In genomic region chr1:205348559-205349477, GRCh38 we compare ENCODE assay signal across 16 cellular contexts. TPM values are rescaled to one million over a fixed set of nuclear protein-coding genes. Genes with fewer than 3 reads are reported as not detected.
DNase-seq lines count a peak whose midpoint lies in the region; ATAC-seq and TF ChIP-seq lines count a peak whose summit lies in the region.
"Had no signal": no experiment of that assay in that cellular context is flagged by ENCODE, and none has a peak within 500 bp of the region (broad histone marks: within the 10 kb centered on the region; RNA-seq: fewer than 3 reads in every experiment).

No MANE protein-coding gene starts in this region.

- H2BK5ac ChIP-seq in H9 (ENCODE audit: insufficient read length, low read length) = no peak overlapping the region

- no peak overlapping the region for H3K9ac ChIP-seq in H9 (ENCODE audit: extremely low read depth, insufficient read length, low read length)

- peaks cover 6% of the 10 kb centered on the region; the same call in 1 of the 2 replicates for H3K4me1 ChIP-seq in H9 (ENCODE audit: insufficient read depth, low read length)

- peak overlapping the region in 2 of 3 experiments; percentile 47 to 78; a peak in 2 of 7 replicates for H3K27ac Mint-ChIP-seq in H9
- H3K27ac Mint-ChIP-seq in naive thymus-derived CD8-positive, alpha-beta T cell = no peak overlapping the region
- H3K27ac Mint-ChIP-seq: effector memory CD8-positive, alpha-beta T cell; WTC11 had no signal

- DNase-seq in A172 (ENCODE audit: low spot score) (peak; percentile 80), H9 (no peak), RPMI8226 (peak; percentile 26), kidney tubule cell (ENCODE audit: low spot score) (peak; percentile 72), left lobe of liver (ENCODE audit: low spot score) (no peak)
- no peak for DNase-seq in naive thymus-derived CD8-positive, alpha-beta T cell
- DNase-seq: activated CD8-positive, alpha-beta memory T cell treated with anti-CD3 and anti-CD28 coated beads for 24 hours; effector memory CD8-positive, alpha-beta T cell; GF-D8; NCI-H2029 treated with DMSO at 0.1 percent for 48 hours; stimulated activated naive CD4-positive, alpha-beta T cell treated with Interleukin-2 at 50 U/mL for 16 hours had no signal

- H2BK20ac ChIP-seq in H9 (ENCODE audit: low read depth, low read length, poor library complexity, severe bottlenecking) = no peak overlapping the region

- no peak for ATAC-seq in GM21526 (IDR thresholded peaks at IDR 0.05; ENCODE audit: low FRiP score, unreplicated experiment)
- no peak for ATAC-seq in left lobe of liver
- ATAC-seq in GM19455 (IDR thresholded peaks at IDR 0.05; ENCODE audit: unreplicated experiment) = no peak
- no peak for ATAC-seq in naive thymus-derived CD8-positive, alpha-beta T cell
- ATAC-seq: effector memory CD8-positive, alpha-beta T cell; HCT116; HepG2; WTC11 had no signal

- H3K4me2 ChIP-seq in H9 (ENCODE audit: insufficient read depth, insufficient read length, low read length) = no peak overlapping the region

- H3K56ac ChIP-seq in H9 (ENCODE audit: insufficient read length, low read depth, low read length) = no peak overlapping the region

- no peak overlapping the region for H2AFZ ChIP-seq in H9 (ENCODE audit: low read length)

- H3K23me2 ChIP-seq in H9 (ENCODE audit: insufficient read length, low read depth, low read length, poor library complexity, severe bottlenecking) = peaks cover 4% of the 10 kb centered on the region

- H4K91ac ChIP-seq in H9 (ENCODE audit: insufficient read length, low read depth, low read length) = no peak overlapping the region

- H4K5ac ChIP-seq in H9 (ENCODE audit: insufficient read length, low read depth, low read length) = no peak overlapping the region

- no peak overlapping the region for H4K8ac ChIP-seq in H9 (replicated peaks; ENCODE audit: insufficient read length, low read depth, low read length)

- H3K79me2 ChIP-seq in H9 (ENCODE audit: insufficient read depth, low read length) = no peaks in the 10 kb centered on the region

- H2BK12ac ChIP-seq in H9 (ENCODE audit: insufficient read length, low read depth, low read length) = no peak overlapping the region

- no peak overlapping the region for H3K18ac ChIP-seq in H9 (ENCODE audit: insufficient read length, low read depth, low read length)

- TF ChIP-seq CTCF in H9 (conservative IDR thresholded peaks at IDR 0.05) = no peak

- no peak overlapping the region for H3K4ac ChIP-seq in H9 (ENCODE audit: low read depth, low read length)

- POLR2A ChIA-PET in naive thymus-derived CD8-positive, alpha-beta T cell (lab: Charles Lee) = interaction anchor here (1.5 kb wide), 1 partner anchor 60 kb away, joined by 3 read pairs; no protein-coding TSS in a partner anchor

- H2BK15ac ChIP-seq in H9 (ENCODE audit: low read depth, low read length) = no peak overlapping the region

- H3K4me3 Mint-ChIP-seq in H9 = no peak overlapping the region; a peak in 1 of 5 replicates
- no peak overlapping the region for H3K4me3 Mint-ChIP-seq in naive thymus-derived CD8-positive, alpha-beta T cell
- H3K4me3 Mint-ChIP-seq: effector memory CD8-positive, alpha-beta T cell; WTC11 had no signal

- H3K23ac ChIP-seq in H9 (ENCODE audit: insufficient read length, low read depth, low read length) = no peak overlapping the region

- H3T11ph ChIP-seq in H9 (ENCODE audit: low read length) = no peak overlapping the region

- H2BK120ac ChIP-seq in H9 (ENCODE audit: low read depth, low read length, poor library complexity, severe bottlenecking) = no peak overlapping the region

- H3K4me1 Mint-ChIP-seq in H9 = peaks cover 65 to 70% of the 10 kb centered on the region in 2 experiments
- H3K4me1 Mint-ChIP-seq in naive thymus-derived CD8-positive, alpha-beta T cell = peaks cover 6 to 40% (median 9%) of the 10 kb centered on the region in 4 donors

- WGBS in H9 (ENCODE audit: extremely low coverage, insufficient read length, low lambda C conversion rate) = no CpG with 5 or more reads among the region's 5 CpGs

- H3K27me3 ChIP-seq in H9 (ENCODE audit: insufficient read depth, low read length) = no peaks in the 10 kb centered on the region; the same call in 1 of the 2 replicates

- peaks cover 42% of the 10 kb centered on the region for H3K27me3 Mint-ChIP-seq in H9 (ENCODE audit: low read depth)
- H3K27me3 Mint-ChIP-seq in naive thymus-derived CD8-positive, alpha-beta T cell = peaks cover 13 to 45% (median 23%) of the 10 kb centered on the region in 5 donors

- H3K27ac ChIP-seq in H9 (ENCODE audit: insufficient read length, low read depth, low read length) = no peak overlapping the region

- H3K9me3 Mint-ChIP-seq in H9 = no peaks in the 10 kb centered on the region
- H3K9me3 Mint-ChIP-seq in naive thymus-derived CD8-positive, alpha-beta T cell = no peaks in the 10 kb centered on the region
- H3K9me3 Mint-ChIP-seq: effector memory CD8-positive, alpha-beta T cell; WTC11 had no signal

- no peaks in the 10 kb centered on the region for H3K9me3 ChIP-seq in H9 (ENCODE audit: control insufficient read depth, low read depth, low read length)

- no peak overlapping the region for H3K14ac ChIP-seq in H9 (ENCODE audit: insufficient read depth, low read length)

- H4K20me1 ChIP-seq in H9 (ENCODE audit: control insufficient read depth, insufficient read depth, insufficient read length) = no peaks in the 10 kb centered on the region

- no peaks in the 10 kb centered on the region; a peak in 1 of 7 replicates for H3K36me3 Mint-ChIP-seq in H9 (ENCODE audit: insufficient read depth in 1 of 3, low read depth in 3 of 3)
- H3K36me3 Mint-ChIP-seq in naive thymus-derived CD8-positive, alpha-beta T cell = no peaks in the 10 kb centered on the region
- H3K36me3 Mint-ChIP-seq: WTC11 had no signal

- no peaks in the 10 kb centered on the region for H3K79me1 ChIP-seq in H9 (ENCODE audit: insufficient read depth, low read depth, low read length, poor library complexity, severe bottlenecking)

- no peak overlapping the region for H2AK5ac ChIP-seq in H9 (ENCODE audit: insufficient read length, low read length)

RNA-seq across cellular contexts. Expression of gene KLHDC8A, which starts 7.9 kb away (rescaled TPM):
- not detected in 2 replicates for total RNA-seq in A172 (2014; rRNA removed; shearing (Covaris generic))
- total RNA-seq in H9 (2021) (0.96 and 1.0 TPM in 2 replicates), left lobe of liver (not detected)
- total RNA-seq in naive thymus-derived CD8-positive, alpha-beta T cell = not detected
- polyA plus RNA-seq in naive thymus-derived CD8-positive, alpha-beta T cell = not detected
- total RNA-seq: HepG2 had no signal
- polyA plus RNA-seq: HepG2 had no signal

RNA-seq across cellular contexts. Expression of gene NUAK2, which starts 27.3 kb away (rescaled TPM):
- total RNA-seq in A172 (2014; rRNA removed; shearing (Covaris generic)) = 16.3 and 18.4 TPM in 2 replicates
- total RNA-seq in H9 (2021) (15.4 and 15.5 TPM in 2 replicates), left lobe of liver (1.7 TPM)
- total RNA-seq in naive thymus-derived CD8-positive, alpha-beta T cell = 10 to 100 TPM; 46.9 to 47.9 TPM
- 10 to 100 TPM; 14.3 to 73.6 (median 34.0) TPM for polyA plus RNA-seq in naive thymus-derived CD8-positive, alpha-beta T cell

Comparison
In these comparisons a context has a peak if more than half of its experiments do, and no peak if none do; other contexts are left out.
1. DNase-seq: peak in A172 (single experiment), RPMI8226 (single experiment) and kidney tubule cell (single experiment); none in H9 (single experiment), left lobe of liver (single experiment) and naive thymus-derived CD8-positive, alpha-beta T cell (0 of 10).
2. H3K27ac Mint-ChIP-seq: peak in H9 (2 of 3); none in naive thymus-derived CD8-positive, alpha-beta T cell (0 of 10).